1 cellular context compared by ENCODE assay signal in the genomic region with DNA sequence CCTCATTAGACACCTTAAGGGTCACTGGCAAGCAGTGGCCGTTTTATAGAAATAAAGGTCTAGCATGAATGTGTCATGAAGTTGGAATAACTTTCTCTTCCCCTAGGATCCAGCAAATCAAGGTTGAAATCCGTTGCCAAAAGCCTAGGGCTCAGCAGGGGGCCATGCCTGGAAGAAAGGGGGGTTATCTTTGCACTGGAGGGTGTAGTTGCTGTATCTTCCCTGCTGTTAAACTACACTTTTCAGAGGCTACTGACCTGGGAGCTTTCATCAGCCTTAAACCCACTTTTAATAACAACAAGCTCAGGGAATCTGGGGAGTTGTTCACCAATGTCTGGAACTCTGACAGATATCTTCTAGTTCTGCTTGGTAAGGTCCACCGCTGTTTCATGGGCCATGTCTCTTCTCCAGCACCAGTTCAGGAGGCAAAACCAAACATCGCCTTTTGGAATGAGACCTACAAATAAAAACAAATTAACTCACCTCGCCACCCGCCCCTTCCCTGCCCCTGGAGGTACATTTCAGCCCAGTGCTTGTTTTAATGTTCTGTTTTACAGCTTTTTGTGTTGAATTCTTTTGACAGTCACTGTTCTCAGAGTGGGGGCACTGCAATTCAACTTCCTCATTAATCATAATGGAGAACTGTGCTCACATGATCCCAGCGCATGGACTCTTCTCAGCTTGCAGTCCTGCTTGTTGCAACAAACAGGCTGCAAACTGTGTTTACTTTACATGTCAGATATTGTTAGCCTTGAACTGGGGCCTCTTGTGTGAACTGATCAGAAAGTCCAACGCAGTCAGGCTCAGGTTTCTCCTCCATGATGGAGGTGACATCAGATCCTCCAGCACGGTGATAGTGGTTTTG.
TF ChIP-seq lines count a peak whose summit lies in the region.

No MANE protein-coding gene starts in this region.

TF ChIP-seq in HepG2, 621 proteins besides CTCF, POLR2A, EP300 and RAD21 (continued from another document and continues in another):
- TF ChIP-seq, protein P1, sequence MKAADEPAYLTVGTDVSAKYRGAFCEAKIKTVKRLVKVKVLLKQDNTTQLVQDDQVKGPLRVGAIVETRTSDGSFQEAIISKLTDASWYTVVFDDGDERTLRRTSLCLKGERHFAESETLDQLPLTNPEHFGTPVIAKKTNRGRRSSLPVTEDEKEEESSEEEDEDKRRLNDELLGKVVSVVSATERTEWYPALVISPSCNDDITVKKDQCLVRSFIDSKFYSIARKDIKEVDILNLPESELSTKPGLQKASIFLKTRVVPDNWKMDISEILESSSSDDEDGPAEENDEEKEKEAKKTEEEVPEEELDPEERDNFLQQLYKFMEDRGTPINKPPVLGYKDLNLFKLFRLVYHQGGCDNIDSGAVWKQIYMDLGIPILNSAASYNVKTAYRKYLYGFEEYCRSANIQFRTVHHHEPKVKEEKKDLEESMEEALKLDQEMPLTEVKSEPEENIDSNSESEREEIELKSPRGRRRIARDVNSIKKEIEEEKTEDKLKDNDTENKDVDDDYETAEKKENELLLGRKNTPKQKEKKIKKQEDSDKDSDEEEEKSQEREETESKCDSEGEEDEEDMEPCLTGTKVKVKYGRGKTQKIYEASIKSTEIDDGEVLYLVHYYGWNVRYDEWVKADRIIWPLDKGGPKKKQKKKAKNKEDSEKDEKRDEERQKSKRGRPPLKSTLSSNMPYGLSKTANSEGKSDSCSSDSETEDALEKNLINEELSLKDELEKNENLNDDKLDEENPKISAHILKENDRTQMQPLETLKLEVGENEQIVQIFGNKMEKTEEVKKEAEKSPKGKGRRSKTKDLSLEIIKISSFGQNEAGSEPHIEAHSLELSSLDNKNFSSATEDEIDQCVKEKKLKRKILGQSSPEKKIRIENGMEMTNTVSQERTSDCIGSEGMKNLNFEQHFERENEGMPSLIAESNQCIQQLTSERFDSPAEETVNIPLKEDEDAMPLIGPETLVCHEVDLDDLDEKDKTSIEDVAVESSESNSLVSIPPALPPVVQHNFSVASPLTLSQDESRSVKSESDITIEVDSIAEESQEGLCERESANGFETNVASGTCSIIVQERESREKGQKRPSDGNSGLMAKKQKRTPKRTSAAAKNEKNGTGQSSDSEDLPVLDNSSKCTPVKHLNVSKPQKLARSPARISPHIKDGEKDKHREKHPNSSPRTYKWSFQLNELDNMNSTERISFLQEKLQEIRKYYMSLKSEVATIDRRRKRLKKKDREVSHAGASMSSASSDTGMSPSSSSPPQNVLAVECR (CRISPR knock-in tag; IDR thresholded peaks at IDR 0.05; ENCODE audit: borderline replicate concordance), result no peak; the same call in 1 of the 2 replicates
- TF ChIP-seq, protein P2, sequence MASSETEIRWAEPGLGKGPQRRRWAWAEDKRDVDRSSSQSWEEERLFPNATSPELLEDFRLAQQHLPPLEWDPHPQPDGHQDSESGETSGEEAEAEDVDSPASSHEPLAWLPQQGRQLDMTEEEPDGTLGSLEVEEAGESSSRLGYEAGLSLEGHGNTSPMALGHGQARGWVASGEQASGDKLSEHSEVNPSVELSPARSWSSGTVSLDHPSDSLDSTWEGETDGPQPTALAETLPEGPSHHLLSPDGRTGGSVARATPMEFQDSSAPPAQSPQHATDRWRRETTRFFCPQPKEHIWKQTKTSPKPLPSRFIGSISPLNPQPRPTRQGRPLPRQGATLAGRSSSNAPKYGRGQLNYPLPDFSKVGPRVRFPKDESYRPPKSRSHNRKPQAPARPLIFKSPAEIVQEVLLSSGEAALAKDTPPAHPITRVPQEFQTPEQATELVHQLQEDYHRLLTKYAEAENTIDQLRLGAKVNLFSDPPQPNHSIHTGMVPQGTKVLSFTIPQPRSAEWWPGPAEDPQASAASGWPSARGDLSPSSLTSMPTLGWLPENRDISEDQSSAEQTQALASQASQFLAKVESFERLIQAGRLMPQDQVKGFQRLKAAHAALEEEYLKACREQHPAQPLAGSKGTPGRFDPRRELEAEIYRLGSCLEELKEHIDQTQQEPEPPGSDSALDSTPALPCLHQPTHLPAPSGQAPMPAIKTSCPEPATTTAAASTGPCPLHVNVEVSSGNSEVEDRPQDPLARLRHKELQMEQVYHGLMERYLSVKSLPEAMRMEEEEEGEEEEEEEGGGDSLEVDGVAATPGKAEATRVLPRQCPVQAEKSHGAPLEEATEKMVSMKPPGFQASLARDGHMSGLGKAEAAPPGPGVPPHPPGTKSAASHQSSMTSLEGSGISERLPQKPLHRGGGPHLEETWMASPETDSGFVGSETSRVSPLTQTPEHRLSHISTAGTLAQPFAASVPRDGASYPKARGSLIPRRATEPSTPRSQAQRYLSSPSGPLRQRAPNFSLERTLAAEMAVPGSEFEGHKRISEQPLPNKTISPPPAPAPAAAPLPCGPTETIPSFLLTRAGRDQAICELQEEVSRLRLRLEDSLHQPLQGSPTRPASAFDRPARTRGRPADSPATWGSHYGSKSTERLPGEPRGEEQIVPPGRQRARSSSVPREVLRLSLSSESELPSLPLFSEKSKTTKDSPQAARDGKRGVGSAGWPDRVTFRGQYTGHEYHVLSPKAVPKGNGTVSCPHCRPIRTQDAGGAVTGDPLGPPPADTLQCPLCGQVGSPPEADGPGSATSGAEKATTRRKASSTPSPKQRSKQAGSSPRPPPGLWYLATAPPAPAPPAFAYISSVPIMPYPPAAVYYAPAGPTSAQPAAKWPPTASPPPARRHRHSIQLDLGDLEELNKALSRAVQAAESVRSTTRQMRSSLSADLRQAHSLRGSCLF (CRISPR knock-in tag; IDR thresholded peaks at IDR 0.05; ENCODE audit: borderline replicate concordance), result no peak
- TF ChIP-seq ZNF484 (CRISPR knock-in tag; IDR thresholded peaks at IDR 0.05; ENCODE audit: borderline replicate concordance, low read depth) (no peak), ZFP36 (IDR thresholded peaks at IDR 0.05; ENCODE audit: borderline replicate concordance, low read depth, low read length, partially characterized antibody) (no peak), KLF12 (CRISPR knock-in tag; IDR thresholded peaks at IDR 0.05; ENCODE audit: borderline replicate concordance) (no peak), ZNF335 (CRISPR knock-in tag; IDR thresholded peaks at IDR 0.05) (peak; percentile 63; the same call in 1 of the 2 replicates), SOX13 (IDR thresholded peaks at IDR 0.05) (no peak), SOX13 (CRISPR knock-in tag; conservative IDR thresholded peaks at IDR 0.05 in 1 of 2, IDR thresholded peaks at IDR 0.05 in 1 of 2) (peak in 1 of 2 experiments; percentile 78; a peak in 2 of 4 replicates), TBP (CRISPR knock-in tag; IDR thresholded peaks at IDR 0.05) (no peak), SKI (IDR thresholded peaks at IDR 0.05; ENCODE audit: partially characterized antibody) (peak; percentile 59), MIER2 (CRISPR knock-in tag; IDR thresholded peaks at IDR 0.05) (peak; percentile 63; the same call in 1 of the 2 replicates), MBNL3 (CRISPR knock-in tag; conservative IDR thresholded peaks at IDR 0.05) (no peak; the same call in 1 of the 2 replicates), TSC22D2 (CRISPR knock-in tag; IDR thresholded peaks at IDR 0.05; ENCODE audit: borderline replicate concordance) (no peak), RORA (CRISPR knock-in tag; IDR thresholded peaks at IDR 0.05) (no peak), GATAD1 (CRISPR knock-in tag; IDR thresholded peaks at IDR 0.05) (0 out of 2 replicates have a peak, but pooled peaks have one; percentile 29), AHR (CRISPR knock-in tag; IDR thresholded peaks at IDR 0.05) (no peak), TBX2 (CRISPR knock-in tag; IDR thresholded peaks at IDR 0.05; ENCODE audit: borderline replicate concordance) (peak; percentile 67; the same call in 1 of the 2 replicates), ZSCAN29 (CRISPR knock-in tag; conservative IDR thresholded peaks at IDR 0.05) (no peak), CHD2 (IDR thresholded peaks at IDR 0.05; ENCODE audit: low read depth, low read length) (no peak), ZNF761 (CRISPR knock-in tag; conservative IDR thresholded peaks at IDR 0.05) (no peak), ZFP36L1 (CRISPR knock-in tag; IDR thresholded peaks at IDR 0.05) (peak; percentile 65; the same call in 1 of the 2 replicates), SYNCRIP (IDR thresholded peaks at IDR 0.05; ENCODE audit: insufficient read depth, low read depth, low read length) (no peak), GATA4 (IDR thresholded peaks at IDR 0.05; ENCODE audit: borderline replicate concordance, low read depth) (no peak), ZSCAN22 (CRISPR knock-in tag; IDR thresholded peaks at IDR 0.05) (no peak), ZNF737 (CRISPR knock-in tag; IDR thresholded peaks at IDR 0.05; ENCODE audit: borderline replicate concordance) (no peak; the same call in 1 of the 2 replicates), ZSCAN20 (CRISPR knock-in tag; IDR thresholded peaks at IDR 0.05; ENCODE audit: borderline replicate concordance) (no peak), SALL2 (CRISPR knock-in tag; IDR thresholded peaks at IDR 0.05) (no peak)
- TF ChIP-seq, protein P3, sequence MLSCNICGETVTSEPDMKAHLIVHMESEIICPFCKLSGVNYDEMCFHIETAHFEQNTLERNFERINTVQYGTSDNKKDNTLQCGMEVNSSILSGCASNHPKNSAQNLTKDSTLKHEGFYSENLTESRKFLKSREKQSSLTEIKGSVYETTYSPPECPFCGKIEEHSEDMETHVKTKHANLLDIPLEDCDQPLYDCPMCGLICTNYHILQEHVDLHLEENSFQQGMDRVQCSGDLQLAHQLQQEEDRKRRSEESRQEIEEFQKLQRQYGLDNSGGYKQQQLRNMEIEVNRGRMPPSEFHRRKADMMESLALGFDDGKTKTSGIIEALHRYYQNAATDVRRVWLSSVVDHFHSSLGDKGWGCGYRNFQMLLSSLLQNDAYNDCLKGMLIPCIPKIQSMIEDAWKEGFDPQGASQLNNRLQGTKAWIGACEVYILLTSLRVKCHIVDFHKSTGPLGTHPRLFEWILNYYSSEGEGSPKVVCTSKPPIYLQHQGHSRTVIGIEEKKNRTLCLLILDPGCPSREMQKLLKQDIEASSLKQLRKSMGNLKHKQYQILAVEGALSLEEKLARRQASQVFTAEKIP (CRISPR knock-in tag; IDR thresholded peaks at IDR 0.05; ENCODE audit: borderline replicate concordance), result no peak
- TF ChIP-seq, protein P4, sequence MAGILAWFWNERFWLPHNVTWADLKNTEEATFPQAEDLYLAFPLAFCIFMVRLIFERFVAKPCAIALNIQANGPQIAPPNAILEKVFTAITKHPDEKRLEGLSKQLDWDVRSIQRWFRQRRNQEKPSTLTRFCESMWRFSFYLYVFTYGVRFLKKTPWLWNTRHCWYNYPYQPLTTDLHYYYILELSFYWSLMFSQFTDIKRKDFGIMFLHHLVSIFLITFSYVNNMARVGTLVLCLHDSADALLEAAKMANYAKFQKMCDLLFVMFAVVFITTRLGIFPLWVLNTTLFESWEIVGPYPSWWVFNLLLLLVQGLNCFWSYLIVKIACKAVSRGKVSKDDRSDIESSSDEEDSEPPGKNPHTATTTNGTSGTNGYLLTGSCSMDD (CRISPR knock-in tag; IDR thresholded peaks at IDR 0.05), result no peak
- TF ChIP-seq, protein P5, sequence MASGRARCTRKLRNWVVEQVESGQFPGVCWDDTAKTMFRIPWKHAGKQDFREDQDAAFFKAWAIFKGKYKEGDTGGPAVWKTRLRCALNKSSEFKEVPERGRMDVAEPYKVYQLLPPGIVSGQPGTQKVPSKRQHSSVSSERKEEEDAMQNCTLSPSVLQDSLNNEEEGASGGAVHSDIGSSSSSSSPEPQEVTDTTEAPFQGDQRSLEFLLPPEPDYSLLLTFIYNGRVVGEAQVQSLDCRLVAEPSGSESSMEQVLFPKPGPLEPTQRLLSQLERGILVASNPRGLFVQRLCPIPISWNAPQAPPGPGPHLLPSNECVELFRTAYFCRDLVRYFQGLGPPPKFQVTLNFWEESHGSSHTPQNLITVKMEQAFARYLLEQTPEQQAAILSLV (CRISPR knock-in tag; IDR thresholded peaks at IDR 0.05; ENCODE audit: borderline replicate concordance), result no peak
- TF ChIP-seq, protein P6, sequence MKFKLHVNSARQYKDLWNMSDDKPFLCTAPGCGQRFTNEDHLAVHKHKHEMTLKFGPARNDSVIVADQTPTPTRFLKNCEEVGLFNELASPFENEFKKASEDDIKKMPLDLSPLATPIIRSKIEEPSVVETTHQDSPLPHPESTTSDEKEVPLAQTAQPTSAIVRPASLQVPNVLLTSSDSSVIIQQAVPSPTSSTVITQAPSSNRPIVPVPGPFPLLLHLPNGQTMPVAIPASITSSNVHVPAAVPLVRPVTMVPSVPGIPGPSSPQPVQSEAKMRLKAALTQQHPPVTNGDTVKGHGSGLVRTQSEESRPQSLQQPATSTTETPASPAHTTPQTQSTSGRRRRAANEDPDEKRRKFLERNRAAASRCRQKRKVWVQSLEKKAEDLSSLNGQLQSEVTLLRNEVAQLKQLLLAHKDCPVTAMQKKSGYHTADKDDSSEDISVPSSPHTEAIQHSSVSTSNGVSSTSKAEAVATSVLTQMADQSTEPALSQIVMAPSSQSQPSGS (CRISPR knock-in tag; IDR thresholded peaks at IDR 0.05), result peak; percentile 74; the same call in 1 of the 2 replicates
- TF ChIP-seq, protein P7, sequence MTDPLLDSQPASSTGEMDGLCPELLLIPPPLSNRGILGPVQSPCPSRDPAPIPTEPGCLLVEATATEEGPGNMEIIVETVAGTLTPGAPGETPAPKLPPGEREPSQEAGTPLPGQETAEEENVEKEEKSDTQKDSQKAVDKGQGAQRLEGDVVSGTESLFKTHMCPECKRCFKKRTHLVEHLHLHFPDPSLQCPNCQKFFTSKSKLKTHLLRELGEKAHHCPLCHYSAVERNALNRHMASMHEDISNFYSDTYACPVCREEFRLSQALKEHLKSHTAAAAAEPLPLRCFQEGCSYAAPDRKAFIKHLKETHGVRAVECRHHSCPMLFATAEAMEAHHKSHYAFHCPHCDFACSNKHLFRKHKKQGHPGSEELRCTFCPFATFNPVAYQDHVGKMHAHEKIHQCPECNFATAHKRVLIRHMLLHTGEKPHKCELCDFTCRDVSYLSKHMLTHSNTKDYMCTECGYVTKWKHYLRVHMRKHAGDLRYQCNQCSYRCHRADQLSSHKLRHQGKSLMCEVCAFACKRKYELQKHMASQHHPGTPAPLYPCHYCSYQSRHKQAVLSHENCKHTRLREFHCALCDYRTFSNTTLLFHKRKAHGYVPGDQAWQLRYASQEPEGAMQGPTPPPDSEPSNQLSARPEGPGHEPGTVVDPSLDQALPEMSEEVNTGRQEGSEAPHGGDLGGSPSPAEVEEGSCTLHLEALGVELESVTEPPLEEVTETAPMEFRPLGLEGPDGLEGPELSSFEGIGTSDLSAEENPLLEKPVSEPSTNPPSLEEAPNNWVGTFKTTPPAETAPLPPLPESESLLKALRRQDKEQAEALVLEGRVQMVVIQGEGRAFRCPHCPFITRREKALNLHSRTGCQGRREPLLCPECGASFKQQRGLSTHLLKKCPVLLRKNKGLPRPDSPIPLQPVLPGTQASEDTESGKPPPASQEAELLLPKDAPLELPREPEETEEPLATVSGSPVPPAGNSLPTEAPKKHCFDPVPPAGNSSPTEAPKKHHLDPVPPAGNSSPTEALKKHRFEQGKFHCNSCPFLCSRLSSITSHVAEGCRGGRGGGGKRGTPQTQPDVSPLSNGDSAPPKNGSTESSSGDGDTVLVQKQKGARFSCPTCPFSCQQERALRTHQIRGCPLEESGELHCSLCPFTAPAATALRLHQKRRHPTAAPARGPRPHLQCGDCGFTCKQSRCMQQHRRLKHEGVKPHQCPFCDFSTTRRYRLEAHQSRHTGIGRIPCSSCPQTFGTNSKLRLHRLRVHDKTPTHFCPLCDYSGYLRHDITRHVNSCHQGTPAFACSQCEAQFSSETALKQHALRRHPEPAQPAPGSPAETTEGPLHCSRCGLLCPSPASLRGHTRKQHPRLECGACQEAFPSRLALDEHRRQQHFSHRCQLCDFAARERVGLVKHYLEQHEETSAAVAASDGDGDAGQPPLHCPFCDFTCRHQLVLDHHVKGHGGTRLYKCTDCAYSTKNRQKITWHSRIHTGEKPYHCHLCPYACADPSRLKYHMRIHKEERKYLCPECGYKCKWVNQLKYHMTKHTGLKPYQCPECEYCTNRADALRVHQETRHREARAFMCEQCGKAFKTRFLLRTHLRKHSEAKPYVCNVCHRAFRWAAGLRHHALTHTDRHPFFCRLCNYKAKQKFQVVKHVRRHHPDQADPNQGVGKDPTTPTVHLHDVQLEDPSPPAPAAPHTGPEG (CRISPR knock-in tag; IDR thresholded peaks at IDR 0.05), result no peak
